Comparison of ENCODE assay signal across 8 cellular contexts in the genomic region with DNA sequence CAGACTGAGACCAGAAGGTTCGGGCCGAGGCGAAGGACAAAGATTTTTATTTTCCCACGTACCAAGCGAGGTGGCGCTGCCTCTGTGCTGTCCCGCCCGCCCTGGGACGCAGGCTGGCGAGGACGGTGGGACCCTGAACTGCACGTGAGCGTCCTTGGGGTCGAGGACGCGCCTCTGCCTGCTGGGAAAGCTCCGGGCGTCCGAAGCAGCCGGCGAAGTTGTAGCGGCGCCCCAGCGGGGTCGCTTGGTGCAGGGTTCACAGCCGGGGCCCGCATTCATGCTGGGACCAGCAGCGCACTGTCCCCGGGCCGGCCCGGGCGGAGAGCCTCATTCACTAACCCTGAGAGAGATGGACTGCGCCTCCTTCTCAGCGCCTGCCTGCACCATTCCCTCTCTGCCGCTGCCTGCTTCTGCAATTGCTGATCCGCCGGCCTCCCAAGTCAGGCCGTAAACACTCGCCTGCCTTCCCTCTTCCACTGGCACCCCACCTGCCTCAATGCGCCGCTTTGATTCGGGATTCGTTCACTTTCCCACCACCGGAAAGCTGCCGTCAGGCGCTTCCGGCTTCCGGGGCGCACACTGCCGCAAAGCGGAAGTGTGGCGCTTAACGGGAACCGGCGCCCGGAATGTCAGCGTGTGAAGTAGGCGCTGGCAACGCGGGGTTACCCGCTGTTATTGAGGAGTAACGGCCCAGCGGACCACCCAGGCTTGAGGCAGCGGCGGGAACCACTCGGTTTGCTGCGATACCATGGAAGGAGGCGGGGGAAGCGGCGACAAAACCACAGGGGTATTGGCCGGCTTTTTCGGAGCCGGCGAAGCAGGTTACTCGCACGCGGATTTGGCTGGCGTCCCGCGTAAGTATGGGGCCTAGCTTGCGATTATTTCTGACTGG. TPM values are rescaled to one million over a fixed set of nuclear protein-coding genes. Genes with fewer than 3 reads are reported as not detected.
DNase-seq lines count a peak whose midpoint lies in the region; ATAC-seq and TF ChIP-seq lines count a peak whose summit lies in the region.
"Not testable (repeated sequence)": the region's sequence is repeated elsewhere in the genome, so short reads cannot be mapped to it uniquely, and the experiment has no call there.

Gene PARG (minus strand): TSS at position 581 of the 892 bp plus-strand sequence. CDS start 302 bp downstream, at position 279.
Gene TIMM23B (plus strand): TSS at position 607 of the 892 bp plus-strand sequence. CDS start 142 bp downstream, at position 749.

- H3K27me3 ChIP-seq in left ventricle myocardium inferior (ENCODE audit: low read depth); prostate gland (replicated peaks; ENCODE audit: insufficient read depth): not testable (repeated sequence)

- ATAC-seq in GM18498 (IDR thresholded peaks at IDR 0.05; ENCODE audit: unreplicated experiment) (peak; percentile 69), HG02884 (IDR thresholded peaks at IDR 0.05; ENCODE audit: unreplicated experiment) (peak; percentile 62)

- DNase-seq in NCI-H146 treated with DMSO at 0.1 percent for 48 hours (lab: John Stamatoyannopoulos, UW; ENCODE audit: unreplicated experiment) (peak; percentile 29), anterior cingulate cortex (lab: John Stamatoyannopoulos, UW) (peak in 57 of 58 donors; percentile 25 to 86 (median 72)), left ventricle myocardium inferior (peak; percentile 79), prostate gland (ENCODE audit: low spot score) (peak; percentile 56), type B pancreatic cell (ENCODE audit: extremely low spot score, unreplicated experiment) (peak; percentile 86)
- DNase-seq in T-helper 2 cell treated with Interferon-gamma antibody and Interleukin-4, amounts not matched to agents 5 μg/mL and 100 μg/mL, for 36 hours (ENCODE audit: low spot score), result peak; percentile 84

- not testable (repeated sequence) for H3K9me3 ChIP-seq in left ventricle myocardium inferior (replicated peaks); prostate gland

- not testable (repeated sequence) for H3K27me3 Mint-ChIP-seq in T-helper 2 cell treated with Interferon-gamma antibody and Interleukin-4, amounts not matched to agents 5 μg/mL and 100 μg/mL, for 36 hours (ENCODE audit: low read depth); type B pancreatic cell

- H3K27ac Mint-ChIP-seq in T-helper 2 cell treated with Interferon-gamma antibody and Interleukin-4, amounts not matched to agents 5 μg/mL and 100 μg/mL, for 36 hours, result peak within 1 kb of the TSS; percentile 87
- peak within 1 kb of the TSS; percentile 95 for H3K27ac Mint-ChIP-seq in type B pancreatic cell

- H3K4me3 ChIP-seq in left ventricle myocardium inferior (peak within 1 kb of the TSS; percentile 93), prostate gland (peak within 1 kb of the TSS; percentile 66 to 86)

- H3K4me1 Mint-ChIP-seq in T-helper 2 cell treated with Interferon-gamma antibody and Interleukin-4, amounts not matched to agents 5 μg/mL and 100 μg/mL, for 36 hours (ENCODE audit: low read depth), result peaks cover 20% of the 10 kb centered on the region
- H3K4me1 Mint-ChIP-seq in type B pancreatic cell (ENCODE audit: unreplicated experiment), result peaks cover 14% of the 10 kb centered on the region

- H3K27ac ChIP-seq in left ventricle myocardium inferior (replicated peaks) (peak within 1 kb of the TSS; percentile 85), prostate gland (peak within 1 kb of the TSS in 1 of 2 donors; percentile 31)

- TF ChIP-seq POLR2A in prostate gland (IDR thresholded peaks at IDR 0.05), result not testable (repeated sequence)

- peaks cover 13% of the 10 kb centered on the region for H3K36me3 Mint-ChIP-seq in T-helper 2 cell treated with Interferon-gamma antibody and Interleukin-4, amounts not matched to agents 5 μg/mL and 100 μg/mL, for 36 hours (ENCODE audit: low read depth)
- H3K36me3 Mint-ChIP-seq in type B pancreatic cell, result not testable (repeated sequence)

- not testable (repeated sequence) for H3K36me3 ChIP-seq in left ventricle myocardium inferior, prostate gland

- intact Hi-C loops in left ventricle myocardium inferior (cut with micrococcal nuclease); prostate gland (cut with DNase I): not testable (repeated sequence)

- TF ChIP-seq CTCF in left ventricle myocardium inferior (IDR thresholded peaks at IDR 0.05; ENCODE audit: borderline replicate concordance); prostate gland (IDR thresholded peaks at IDR 0.05): not testable (repeated sequence)
- TF ChIP-seq CTCF in type B pancreatic cell (conservative IDR thresholded peaks at IDR 0.05), result peak; percentile 42

- peak within 1 kb of the TSS; percentile 100 for H3K4me3 Mint-ChIP-seq in T-helper 2 cell treated with Interferon-gamma antibody and Interleukin-4, amounts not matched to agents 5 μg/mL and 100 μg/mL, for 36 hours
- H3K4me3 Mint-ChIP-seq in type B pancreatic cell, result peak within 1 kb of the TSS; percentile 99

- peaks cover 40% of the 10 kb centered on the region for H3K4me1 ChIP-seq in left ventricle myocardium inferior
- not testable (repeated sequence) for H3K4me1 ChIP-seq in prostate gland (replicated peaks)

- H3K9me3 Mint-ChIP-seq in T-helper 2 cell treated with Interferon-gamma antibody and Interleukin-4, amounts not matched to agents 5 μg/mL and 100 μg/mL, for 36 hours; type B pancreatic cell: not testable (repeated sequence)

- under 1% methylated on average over 76 of the region's 81 CpGs for WGBS in prostate gland

RNA-seq across cellular contexts. Expression of gene PARG, which starts in this region (rescaled TPM):
- 25.1 TPM for total RNA-seq in left ventricle myocardium inferior
- total RNA-seq in prostate gland, result 10 to 100 TPM; 19.4 to 37.4 TPM
- 39.1 and 40.8 TPM in 2 replicates for total RNA-seq in type B pancreatic cell (ENCODE audit: low replicate concordance)

RNA-seq across cellular contexts. Expression of gene TIMM23B, which starts in this region (rescaled TPM):
- total RNA-seq in left ventricle myocardium inferior (16.1 TPM), prostate gland (10 to 100 TPM; 12.4 to 29.9 TPM), type B pancreatic cell (ENCODE audit: low replicate concordance) (16.2 and 19.7 TPM in 2 replicates)

Comparison
In these comparisons a context has a peak if more than half of its experiments do, and no peak if none do; other contexts are left out.
1. DNase-seq: peak in every context shown above with its lines; median percentile 86 in type B pancreatic cell; 84 in T-helper 2 cell treated with Interferon-gamma antibody and Interleukin-4, amounts not matched to agents 5 μg/mL and 100 μg/mL, for 36 hours; 79 in left ventricle myocardium inferior; 72 in anterior cingulate cortex; 56 in prostate gland; 29 in NCI-H146 treated with DMSO at 0.1 percent for 48 hours.